ENCODE assay signal across 16 cellular contexts in the genomic region with DNA sequence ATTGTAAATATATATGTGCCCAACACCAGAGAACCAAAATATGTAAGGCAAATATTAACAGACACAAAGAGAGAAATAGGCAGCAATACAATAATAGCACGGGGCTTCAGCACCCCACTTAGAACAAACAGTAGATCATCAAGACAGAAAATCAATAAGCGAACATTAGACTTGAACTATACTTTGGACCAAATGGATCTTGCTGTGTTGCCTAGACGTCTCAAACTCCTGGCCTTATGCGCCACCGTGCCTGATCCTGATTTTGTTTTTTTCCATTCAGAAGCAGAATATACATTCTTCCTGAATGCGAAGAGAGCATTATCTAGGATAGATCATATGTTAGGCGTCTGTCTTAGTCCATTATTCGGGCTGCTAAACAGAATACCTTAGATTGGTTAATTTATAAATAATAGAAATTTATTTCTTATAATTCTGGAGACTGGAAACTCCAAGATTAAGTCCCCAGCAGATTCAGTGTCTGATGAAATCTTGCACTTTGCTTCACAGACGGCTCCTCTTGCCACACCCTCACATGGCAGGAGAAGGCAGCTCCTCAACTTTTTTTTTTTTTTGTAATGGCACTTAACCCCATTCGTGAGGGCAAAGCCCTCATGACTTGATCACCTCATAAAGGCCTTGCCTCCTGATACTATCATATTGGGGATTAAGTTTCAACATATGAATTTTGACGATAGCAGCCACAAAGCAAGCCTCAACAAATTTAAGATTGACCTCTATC. TPM values are rescaled to one million over a fixed set of nuclear protein-coding genes. Genes with fewer than 3 reads are reported as not detected.
A peak's percentile ranks its signal among the peaks of the same experiment; 100 is the strongest.
DNase-seq lines count a peak whose midpoint lies in the region; TF ChIP-seq lines count a peak whose summit lies in the region.
"Had no signal": no experiment of that assay in that cellular context is flagged by ENCODE, and none has a peak within 500 bp of the region (broad histone marks: within the 10 kb centered on the region; RNA-seq: fewer than 3 reads in every experiment).

No MANE protein-coding gene starts in this region.

- no peaks in the 10 kb centered on the region; the same call in 1 of the 2 replicates for H3K9me3 ChIP-seq in HEK293 (ENCODE audit: control insufficient read depth, insufficient read depth, low read depth, low read length)
- H3K9me3 ChIP-seq: BE2C, HAP-1 had no signal

- peaks cover 9% of the 10 kb centered on the region for H3K9me3 Mint-ChIP-seq in endothelial cell (ENCODE audit: unreplicated experiment)

- H3K27me3 Mint-ChIP-seq in endothelial cell (ENCODE audit: unreplicated experiment), result no peaks in the 10 kb centered on the region

- no peak overlapping the region for H3K27ac Mint-ChIP-seq in endothelial cell (ENCODE audit: unreplicated experiment)
- H3K27ac Mint-ChIP-seq: CD4-positive, CD25-positive, alpha-beta regulatory T cell had no signal

- POLR2A ChIA-PET in HEK293 (lab: Yijun Ruan, JAX), result no interaction called here

- H3K4me3 Mint-ChIP-seq in endothelial cell (ENCODE audit: unreplicated experiment), result no peak overlapping the region
- H3K4me3 Mint-ChIP-seq: CD4-positive, CD25-positive, alpha-beta regulatory T cell had no signal

- no peak overlapping the region for H3K4me3 ChIP-seq in HEK293 (ENCODE audit: low read depth, low read length)
- H3K4me3 ChIP-seq: GM23248, HAP-1 had no signal

- H3K27ac ChIP-seq in HEK293 (ENCODE audit: extremely low read depth, low read depth, low read length), result no peak overlapping the region
- H3K27ac ChIP-seq: GM23248, HL-60 had no signal

- TF ChIP-seq CTCF in HEK293 (tag by site-specific recombination; IDR thresholded peaks at IDR 0.05), result no peak
- no peak for TF ChIP-seq CTCF in endothelial cell (IDR thresholded peaks at IDR 0.05; ENCODE audit: unreplicated experiment)

- peak; percentile 13 for DNase-seq in HuH-7.5 (ENCODE audit: low spot score)
- peak; percentile 35 for DNase-seq in OCI-M1 (lab: John Stamatoyannopoulos, UW)
- no peak for DNase-seq in putamen (ENCODE audit: low spot score)
- no peak for DNase-seq in OCI-M2 (lab: John Stamatoyannopoulos, UW; ENCODE audit: unreplicated experiment)
- DNase-seq in endothelial cell (ENCODE audit: low spot score), result no peak
- DNase-seq: ACHN; BE2C; C1 segment of cervical spinal cord; CD4-positive, CD25-positive, alpha-beta regulatory T cell; DMS153; DMS79; GDM1; GM23248 had no signal

- no peaks in the 10 kb centered on the region for H3K4me1 ChIP-seq in HEK293 (ENCODE audit: control insufficient read depth, insufficient read depth, low read length)
- H3K4me1 ChIP-seq: BE2C, HAP-1 had no signal

- H3K4me1 Mint-ChIP-seq in endothelial cell (ENCODE audit: unreplicated experiment), result no peaks in the 10 kb centered on the region

- CTCF ChIA-PET in HEK293 (lab: Yijun Ruan, JAX), result interaction anchor here (1.6 kb wide), 1 partner anchor 319 kb away, joined by 10 read pairs; no protein-coding TSS in a partner anchor

- H3K36me3 Mint-ChIP-seq in endothelial cell (ENCODE audit: low read depth, unreplicated experiment), result no peaks in the 10 kb centered on the region
- H3K36me3 Mint-ChIP-seq: CD4-positive, CD25-positive, alpha-beta regulatory T cell had no signal

- H3K36me3 ChIP-seq in HEK293 (ENCODE audit: control insufficient read depth in 2 of 2, insufficient read depth in 1 of 2, low read length in 2 of 2), result no peaks in the 10 kb centered on the region
- H3K36me3 ChIP-seq: BE2C, HAP-1 had no signal

TF ChIP-seq in HEK293, 187 proteins besides CTCF, POLR2A, EP300 and RAD21:
- TF ChIP-seq OVOL3 (tag by site-specific recombination; IDR thresholded peaks at IDR 0.05) (no peak), ZNF510 (tag by site-specific recombination; IDR thresholded peaks at IDR 0.05; ENCODE audit: insufficient replicate concordance) (peak; percentile 69), ZSCAN18 (tag by site-specific recombination; IDR thresholded peaks at IDR 0.05) (no peak), FEZF1 (tag by site-specific recombination; IDR thresholded peaks at IDR 0.05) (peak; percentile 63), ZNF335 (tag by site-specific recombination; conservative IDR thresholded peaks at IDR 0.05) (peak; percentile 67)

RNA-seq across cellular contexts. Expression of gene CDYL2, which starts 42.0 kb away (rescaled TPM):
- total RNA-seq in endothelial cell (ENCODE audit: unreplicated experiment), result 26.6 TPM

Comparison
In these comparisons a context has a peak if more than half of its experiments do, and no peak if none do; other contexts are left out.
1. DNase-seq: peak in HuH-7.5 (single experiment) and OCI-M1 (single experiment); none in putamen (single experiment), OCI-M2 (single experiment) and endothelial cell (single experiment).